Comparison of ENCODE assay signal across 27 cellular contexts in the genomic region with DNA sequence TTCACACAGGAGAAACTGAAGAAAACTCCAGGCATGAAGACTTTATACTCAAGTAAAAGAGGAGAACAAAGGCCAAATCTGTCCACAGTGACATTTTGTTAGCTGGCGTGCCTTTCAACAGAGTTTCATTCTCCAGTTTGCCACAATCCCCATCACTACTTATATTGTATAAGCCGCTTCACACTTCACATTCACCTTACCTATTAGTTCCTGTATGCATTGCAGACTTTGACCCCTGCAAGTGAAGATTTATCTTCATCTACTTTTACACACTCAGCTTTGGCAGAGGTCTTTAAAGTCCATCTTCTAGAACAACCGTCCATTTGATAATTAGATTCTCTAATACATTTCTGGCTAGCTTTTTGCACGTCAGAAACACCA. TPM values are rescaled to one million over a fixed set of nuclear protein-coding genes. Genes with fewer than 3 reads are reported as not detected.
A peak's percentile ranks its signal among the peaks of the same experiment; 100 is the strongest.
DNase-seq lines count a peak whose midpoint lies in the region; ATAC-seq and TF ChIP-seq lines count a peak whose summit lies in the region.
"Had no signal": no experiment of that assay in that cellular context is flagged by ENCODE, and none has a peak within 500 bp of the region (broad histone marks: within the 10 kb centered on the region; RNA-seq: fewer than 3 reads in every experiment).

No MANE protein-coding gene starts in this region.

- H3K4me1 ChIP-seq in breast epithelium (peaks cover 0 to 4% of the 10 kb centered on the region in 2 donors), OCI-LY3 (ENCODE audit: low read length) (peaks cover 64% of the 10 kb centered on the region), hepatocyte (ENCODE audit: insufficient read depth) (peaks cover 9% of the 10 kb centered on the region)
- H3K4me1 ChIP-seq: colonic mucosa, lower lobe of right lung had no signal

- H3K27me3 ChIP-seq in breast epithelium (no peaks in the 10 kb centered on the region), OCI-LY3 (ENCODE audit: low read depth, low read length) (no peaks in the 10 kb centered on the region), hepatocyte (no peaks in the 10 kb centered on the region)
- H3K27me3 ChIP-seq: ascending aorta, cardiac muscle cell, colonic mucosa, esophagus muscularis mucosa, upper lobe of left lung had no signal

- H3K9me2 ChIP-seq in hepatocyte (replicated peaks; ENCODE audit: insufficient read depth) = no peaks in the 10 kb centered on the region

- H3K4me3 ChIP-seq in breast epithelium = no peak overlapping the region
- H3K4me3 ChIP-seq in OCI-LY3 (ENCODE audit: low read length) = peak overlapping the region; percentile 20
- no peak overlapping the region for H3K4me3 ChIP-seq in hepatocyte
- H3K4me3 ChIP-seq: ascending aorta, cardiac muscle cell, colonic mucosa, esophagus muscularis mucosa, lower lobe of right lung, upper lobe of left lung had no signal

- H3K4me1 Mint-ChIP-seq in MCF 10A (ENCODE audit: insufficient read depth, unreplicated experiment) = peaks cover 32% of the 10 kb centered on the region
- H3K4me1 Mint-ChIP-seq: naive thymus-derived CD8-positive, alpha-beta T cell had no signal

- H3K27me3 Mint-ChIP-seq in MCF 10A (ENCODE audit: insufficient read depth, unreplicated experiment) = no peaks in the 10 kb centered on the region
- H3K27me3 Mint-ChIP-seq: activated naive CD8-positive, alpha-beta T cell treated with anti-CD3 and anti-CD28 coated beads, Interleukin-2, amount 10 ng/mL, durations not matched to agents 7 days and 5 days; CD4-positive, CD25-positive, alpha-beta regulatory T cell had no signal

- H3K36me3 ChIP-seq in breast epithelium (no peaks in the 10 kb centered on the region), OCI-LY3 (replicated peaks; ENCODE audit: low read depth, low read length) (no peaks in the 10 kb centered on the region), hepatocyte (replicated peaks; ENCODE audit: insufficient read depth, low read depth) (no peaks in the 10 kb centered on the region)
- H3K36me3 ChIP-seq: ascending aorta, cardiac muscle cell, colonic mucosa, esophagus muscularis mucosa, lower lobe of right lung, upper lobe of left lung had no signal

- TF ChIP-seq CTCF in MCF 10A (IDR thresholded peaks at IDR 0.05; ENCODE audit: unreplicated experiment) = no peak
- TF ChIP-seq CTCF in breast epithelium (IDR thresholded peaks at IDR 0.05) = no peak
- no peak for TF ChIP-seq CTCF in OCI-LY3 (IDR thresholded peaks at IDR 0.05; ENCODE audit: low read depth, low read length)
- TF ChIP-seq CTCF in hepatocyte (IDR thresholded peaks at IDR 0.05; ENCODE audit: poor library complexity) = no peak

- no peak for ATAC-seq in GM19328 (IDR thresholded peaks at IDR 0.05; ENCODE audit: unreplicated experiment)
- ATAC-seq: lower lobe of right lung; naive thymus-derived CD8-positive, alpha-beta T cell; T-helper 17 cell had no signal

- H3K27ac Mint-ChIP-seq in MCF 10A (ENCODE audit: low read depth, unreplicated experiment) = peak overlapping the region; percentile 70
- H3K27ac Mint-ChIP-seq: activated naive CD8-positive, alpha-beta T cell treated with anti-CD3 and anti-CD28 coated beads, Interleukin-2, amount 10 ng/mL, durations not matched to agents 7 days and 5 days; endodermal cell; naive thymus-derived CD8-positive, alpha-beta T cell had no signal

- POLR2A ChIA-PET in MCF 10A (lab: Yijun Ruan, JAX) = interaction anchor here (1.0 to 2.2 kb wide), 4 partner anchors 14 to 68 kb away, joined by 3 to 7 read pairs (median 7); no protein-coding TSS in a partner anchor

- peak overlapping the region; percentile 84 for H3K4me2 ChIP-seq in OCI-LY3 (ENCODE audit: low read length)
- H3K4me2 ChIP-seq in hepatocyte = no peak overlapping the region

- WGBS in hepatocyte (ENCODE audit: low lambda C conversion rate, missing lambda C conversion rate) = 89% methylated on average over 4 of the region's 4 CpGs

- no peaks in the 10 kb centered on the region for H3K9me3 ChIP-seq in breast epithelium
- H3K9me3 ChIP-seq in OCI-LY3 (ENCODE audit: insufficient read depth, low read length) = no peaks in the 10 kb centered on the region
- no peaks in the 10 kb centered on the region for H3K9me3 ChIP-seq in hepatocyte (ENCODE audit: low read depth)
- H3K9me3 ChIP-seq: ascending aorta, colonic mucosa, esophagus muscularis mucosa, lower lobe of right lung, upper lobe of left lung had no signal

- no peak for TF ChIP-seq POLR2A in breast epithelium (IDR thresholded peaks at IDR 0.05)

- DNase-seq in MCF 10A (ENCODE audit: unreplicated experiment) (no peak), breast epithelium (ENCODE audit: low spot score in 2 of 2) (no peak), hepatocyte (ENCODE audit: low spot score) (no peak), epidermal melanocyte (ENCODE audit: insufficient read length, low spot score) (no peak), cortex of kidney (lab: John Stamatoyannopoulos, UW) (no peak), iPS-NIHi11 (ENCODE audit: low spot score) (no peak)
- DNase-seq: activated CD8-positive, alpha-beta memory T cell treated with anti-CD3 and anti-CD28 coated beads, Interleukin-2, amount 10 ng/mL, durations not matched to agents 7 days and 5 days; activated gamma-delta T cell treated with Interleukin-2 at 50 U/mL for 16 hours; activated naive CD8-positive, alpha-beta T cell treated with anti-CD3 and anti-CD28 coated beads, Interleukin-2, amount 10 ng/mL, durations not matched to agents 7 days and 5 days; activated T-cell treated with anti-CD3 and anti-CD28 coated beads, Interleukin-2, amount 50 U/mL, for 4 hours; colonic mucosa; endodermal cell; lower lobe of right lung; naive thymus-derived CD8-positive, alpha-beta T cell; NCI-H82; stimulated activated naive CD4-positive, alpha-beta T cell; T-helper 17 cell; upper lobe of left lung had no signal

- no peaks in the 10 kb centered on the region for H3K9me3 Mint-ChIP-seq in MCF 10A (ENCODE audit: unreplicated experiment)
- H3K9me3 Mint-ChIP-seq: activated T-cell treated with anti-CD3 and anti-CD28 coated beads, Interleukin-2, amount 50 U/mL, for 4 hours had no signal

- no peaks in the 10 kb centered on the region for H3K36me3 Mint-ChIP-seq in MCF 10A (ENCODE audit: insufficient read depth, unreplicated experiment)
- H3K36me3 Mint-ChIP-seq: CD4-positive, CD25-positive, alpha-beta regulatory T cell; naive thymus-derived CD8-positive, alpha-beta T cell had no signal

- H2AFZ ChIP-seq in OCI-LY3 (ENCODE audit: low read depth, low read length) (peak overlapping the region; percentile 39), hepatocyte (no peak overlapping the region)

- H3K79me2 ChIP-seq in OCI-LY3 (ENCODE audit: low read length) = no peaks in the 10 kb centered on the region
- no peaks in the 10 kb centered on the region for H3K79me2 ChIP-seq in hepatocyte

- H4K20me1 ChIP-seq in OCI-LY3 (ENCODE audit: insufficient read depth, low read length) = no peaks in the 10 kb centered on the region
- no peaks in the 10 kb centered on the region for H4K20me1 ChIP-seq in hepatocyte (ENCODE audit: insufficient read depth, poor library complexity, severe bottlenecking)

- no TSS peak for BruUV-seq in MCF 10A (replicated peaks; lab: Mats Ljungman, UMichigan)

- CTCF ChIA-PET in MCF 10A (lab: Yijun Ruan, JAX) = interaction anchor here (0.6 to 1.4 kb wide), 2 partner anchors 13 to 40 kb away, joined by 4 to 7 read pairs; no protein-coding TSS in a partner anchor

- intact Hi-C loops in MCF 10A (cut with micrococcal nuclease) = no loop called here
- intact Hi-C loops in breast epithelium (cut with DNase I; ENCODE audit: low total_unique reads) = no loop called here

- H3K4me3 Mint-ChIP-seq in MCF 10A (ENCODE audit: unreplicated experiment) = no peak overlapping the region
- H3K4me3 Mint-ChIP-seq: activated naive CD8-positive, alpha-beta T cell treated with anti-CD3 and anti-CD28 coated beads, Interleukin-2, amount 10 ng/mL, durations not matched to agents 7 days and 5 days; activated T-cell treated with anti-CD3 and anti-CD28 coated beads, Interleukin-2, amount 50 U/mL, for 4 hours; endodermal cell; naive thymus-derived CD8-positive, alpha-beta T cell had no signal

- H3K27ac ChIP-seq in breast epithelium = no peak overlapping the region
- peak overlapping the region; percentile 92 for H3K27ac ChIP-seq in OCI-LY3 (ENCODE audit: low read length)
- peak overlapping the region; percentile 2 for H3K27ac ChIP-seq in hepatocyte
- H3K27ac ChIP-seq: cardiac muscle cell, colonic mucosa, esophagus muscularis mucosa, HL-60, lower lobe of right lung, RWPE1, upper lobe of left lung had no signal

- peak overlapping the region; percentile 63 for H3K9ac ChIP-seq in OCI-LY3 (ENCODE audit: low read length)
- H3K9ac ChIP-seq: KMS-11 had no signal

RNA-seq across cellular contexts. Expression of gene TANK, which starts 56.8 kb away (rescaled TPM):
- total RNA-seq in MCF 10A (2022) = 62.0 and 79.6 TPM in 2 replicates
- total RNA-seq in breast epithelium = 100 to 1,000 TPM; 128 to 242 (median 166) TPM
- total RNA-seq in hepatocyte = 54.7 and 66.7 TPM in 2 replicates
- 37.6 and 45.1 TPM in 2 replicates for polyA plus RNA-seq in hepatocyte

Comparison
In these comparisons a context has a peak if more than half of its experiments do, and no peak if none do; other contexts are left out.
1. H3K27ac ChIP-seq: peak in OCI-LY3 (single experiment) and hepatocyte (single experiment); none in breast epithelium (0 of 2).